8 cellular contexts compared by ENCODE assay signal in genomic region chr10:102347236-102347828, GRCh38. TPM values are rescaled to one million over a fixed set of nuclear protein-coding genes. Genes with fewer than 3 reads are reported as not detected.
DNase-seq lines count a peak whose midpoint lies in the region; ATAC-seq and TF ChIP-seq lines count a peak whose summit lies in the region.

No MANE protein-coding gene starts in this region.

- H3K4me3 Mint-ChIP-seq in memory B cell, result no peak overlapping the region

- H3K27ac Mint-ChIP-seq in memory B cell, result peak overlapping the region; percentile 54

- peaks cover 10% of the 10 kb centered on the region for H3K36me3 Mint-ChIP-seq in memory B cell

- H3K36me3 ChIP-seq in A673 (ENCODE audit: insufficient read depth, low read length, poor library complexity, severe bottlenecking) (peaks cover 6% of the 10 kb centered on the region), colonic mucosa (peaks cover under 1% of the 10 kb centered on the region)

- ATAC-seq in memory B cell (ENCODE audit: low read depth), result no peak
- no peak for ATAC-seq in GM19395 (IDR thresholded peaks at IDR 0.05; ENCODE audit: unreplicated experiment)

- H3K4me1 ChIP-seq in A673 (ENCODE audit: insufficient read depth, low read length, poor library complexity, severe bottlenecking) (peaks cover 3% of the 10 kb centered on the region), colonic mucosa (no peaks in the 10 kb centered on the region)

- TF ChIP-seq CTCF in A673 (conservative IDR thresholded peaks at IDR 0.05; ENCODE audit: low read depth, low read length) (peak; percentile 54), GM12865 (IDR thresholded peaks at IDR 0.05; ENCODE audit: insufficient read depth, low read depth, low read length, missing control alignments) (peak; percentile 30), colonic mucosa (IDR thresholded peaks at IDR 0.05) (peak; percentile 38)

- DNase-seq in A673 (ENCODE audit: low spot score) (peak; percentile 36), GM12865 (ENCODE audit: low read depth) (peak; percentile 14), NCI-H82 treated with DMSO at 0.1 percent for 48 hours (lab: John Stamatoyannopoulos, UW; ENCODE audit: unreplicated experiment) (peak; percentile 8), colonic mucosa (peak; percentile 22), memory B cell (ENCODE audit: low spot score in 2 of 2) (no peak), foreskin melanocyte (no peak)
- no peak for DNase-seq in central memory CD4-positive, alpha-beta T cell

- H3K27me3 ChIP-seq in A673 (replicated peaks; ENCODE audit: insufficient read depth, low read depth, low read length, poor library complexity) (no peaks in the 10 kb centered on the region), colonic mucosa (no peaks in the 10 kb centered on the region)

- H3K27me3 Mint-ChIP-seq in memory B cell, result no peaks in the 10 kb centered on the region

- H3K4me1 Mint-ChIP-seq in memory B cell, result no peaks in the 10 kb centered on the region

- POLR2A ChIA-PET in A673 (lab: Charles Lee; ENCODE audit: low non-redundant PET), result no interaction called here

- H3K4me3 ChIP-seq in A673 (ENCODE audit: low read depth, low read length, poor library complexity, severe bottlenecking) (no peak overlapping the region), GM12865 (ENCODE audit: low read depth, low read length) (no peak overlapping the region), colonic mucosa (no peak overlapping the region)

- no peaks in the 10 kb centered on the region for H3K9me3 Mint-ChIP-seq in memory B cell

- no TSS peak for BruUV-seq in A673 (replicated peaks; lab: Mats Ljungman, UMichigan)

- no peak overlapping the region for H3K27ac ChIP-seq in A673 (ENCODE audit: low read depth, low read length, poor library complexity, severe bottlenecking)
- H3K27ac ChIP-seq in colonic mucosa, result no peak overlapping the region

- H3K9me3 ChIP-seq in A673 (ENCODE audit: low read depth, low read length, poor library complexity, severe bottlenecking) (no peaks in the 10 kb centered on the region), colonic mucosa (no peaks in the 10 kb centered on the region)

- H3K9ac ChIP-seq in colonic mucosa (ENCODE audit: low read depth in 2 of 2, low read length in 2 of 2), result no peak overlapping the region

- CTCF ChIA-PET in A673 (lab: Charles Lee), result interaction anchor here (1.1 to 1.5 kb wide), 3 partner anchors 115 to 178 kb away, joined by 7 to 14 read pairs (median 7); no protein-coding TSS in a partner anchor

- intact Hi-C loops in A673 (cut with micrococcal nuclease; ENCODE audit: unreplicated experiment) (loop anchor here (1.0 kb wide), 1 partner anchor 117 kb away; no protein-coding TSS in a partner anchor), colonic mucosa (cut with DNase I) (no loop called here)

RNA-seq across cellular contexts. Expression of gene NFKB2, which starts 48.2 kb away (rescaled TPM):
- 29.8 and 33.2 TPM in 2 replicates for total RNA-seq in A673 (2021)
- 10 to 100 TPM; 29.3 to 44.5 TPM for total RNA-seq in colonic mucosa

Comparison
In these comparisons a context has a peak if more than half of its experiments do, and no peak if none do; other contexts are left out.
1. DNase-seq: peak in A673 (single experiment), GM12865 (single experiment), NCI-H82 treated with DMSO at 0.1 percent for 48 hours (single experiment) and colonic mucosa (single experiment); none in memory B cell (0 of 2), foreskin melanocyte (single experiment) and central memory CD4-positive, alpha-beta T cell (single experiment).
2. Peak in every context shown above with its lines, with median percentiles within 50 percentile points of each other: CTCF ChIP-seq.